8 cellular contexts compared by ENCODE assay signal in genomic region chr17:43389022-43389947, GRCh38. TPM values are rescaled to one million over a fixed set of nuclear protein-coding genes. Genes with fewer than 3 reads are reported as not detected.
DNase-seq lines count a peak whose midpoint lies in the region; ATAC-seq and TF ChIP-seq lines count a peak whose summit lies in the region.

No MANE protein-coding gene starts in this region.

- H3K27ac Mint-ChIP-seq in effector memory CD8-positive, alpha-beta T cell: peak overlapping the region; percentile 97 to 98

- peak overlapping the region; percentile 91 to 94 for H3K4me3 Mint-ChIP-seq in effector memory CD8-positive, alpha-beta T cell

- H3K27ac ChIP-seq in mesodermal cell (ENCODE audit: low read depth, low read length, severe bottlenecking): peak overlapping the region; percentile 96

- WGBS in mesodermal cell (ENCODE audit: insufficient coverage in 2 of 2), 2 experiments: 1 to 9% methylated on average over 23 to 27 of the region's 35 CpGs

- H3K4me1 Mint-ChIP-seq in effector memory CD8-positive, alpha-beta T cell (ENCODE audit: low read depth in 2 of 2): peaks cover 20 to 28% of the 10 kb centered on the region in 2 donors

- H3K9me3 ChIP-seq in mesodermal cell (ENCODE audit: control insufficient read depth, low read length): no peaks in the 10 kb centered on the region

- no peaks in the 10 kb centered on the region for H3K27me3 Mint-ChIP-seq in effector memory CD8-positive, alpha-beta T cell

- no peaks in the 10 kb centered on the region for H3K36me3 ChIP-seq in mesodermal cell (ENCODE audit: control insufficient read depth, insufficient read depth, low read length)

- peak; percentile 82 for TF ChIP-seq CTCF in GM12874 (IDR thresholded peaks at IDR 0.05; ENCODE audit: insufficient read depth, low read depth, low read length)

- H3K36me3 Mint-ChIP-seq in effector memory CD8-positive, alpha-beta T cell (ENCODE audit: insufficient read depth): peaks cover 14% of the 10 kb centered on the region

- H3K9me3 Mint-ChIP-seq in effector memory CD8-positive, alpha-beta T cell: no peaks in the 10 kb centered on the region

- H3K4me3 ChIP-seq in mesodermal cell (ENCODE audit: extremely low read depth, insufficient read depth, low read length, poor library complexity, severe bottlenecking): peak overlapping the region; percentile 46

- DNase-seq in HT1080 (ENCODE audit: low read depth): peak; percentile 71
- peak; percentile 87 for DNase-seq in NOMO-1 treated with DMSO at 0.1 percent for 48 hours (lab: John Stamatoyannopoulos, UW; ENCODE audit: unreplicated experiment)
- DNase-seq in activated CD8-positive, alpha-beta memory T cell treated with anti-CD3 and anti-CD28 coated beads for 48 hours (ENCODE audit: low read depth in 2 of 3, low spot score in 2 of 3): peak; percentile 51 to 66 (median 61)
- DNase-seq in effector memory CD8-positive, alpha-beta T cell: peak; percentile 77 to 84 (median 83)
- DNase-seq in stimulated activated CD8-positive, alpha-beta memory T cell treated with anti-CD3 and anti-CD28 coated beads, Interleukin-15, amount 100 ng/mL, for 24 hours (ENCODE audit: low read depth): peak; percentile 40

- ATAC-seq in effector memory CD8-positive, alpha-beta T cell (replicated peaks): peak; percentile 84
- ATAC-seq in GM21717 (IDR thresholded peaks at IDR 0.05; ENCODE audit: unreplicated experiment): no peak

- H3K4me1 ChIP-seq in mesodermal cell (ENCODE audit: control insufficient read depth, insufficient read depth, low read length, poor library complexity, severe bottlenecking): no peaks in the 10 kb centered on the region

RNA-seq across cellular contexts. Expression of gene ARL4D, which starts 9.5 kb away (rescaled TPM):
- total RNA-seq in HT1080 (2014; rRNA removed; shearing (Covaris generic)): 5.7 and 8.9 TPM in 2 replicates
- polyA plus RNA-seq in HT1080 (2015; cell fraction: cytosol; rRNA removed): 6.7 and 7.0 TPM in 2 replicates
- polyA plus RNA-seq in HT1080 (2015; cell fraction: nucleus; rRNA removed): 5.7 and 7.5 TPM in 2 replicates
- polyA plus RNA-seq in mesodermal cell (2013, experiment 1 of 2): 36.6 TPM
- 32.4 TPM for polyA plus RNA-seq in mesodermal cell (2013, experiment 2 of 2)
